24 cellular contexts compared by ENCODE assay signal in genomic region chr16:49055824-49056545, GRCh38.
DNase-seq lines count a peak whose midpoint lies in the region; ATAC-seq and TF ChIP-seq lines count a peak whose summit lies in the region.
"Had no signal": no experiment of that assay in that cellular context is flagged by ENCODE, and none has a peak within 500 bp of the region (broad histone marks: within the 10 kb centered on the region; RNA-seq: fewer than 3 reads in every experiment).

No MANE protein-coding gene starts in this region.

- H3K27ac ChIP-seq in OCI-LY7 (ENCODE audit: low read depth, low read length, poor library complexity, severe bottlenecking) (peak overlapping the region; percentile 32), mesendoderm (ENCODE audit: low read depth, low read length) (no peak overlapping the region)
- H3K27ac ChIP-seq: epithelial cell of prostate, heart left ventricle, HL-60, Peyer's patch had no signal

- H2BK120ac ChIP-seq in mesendoderm (ENCODE audit: low read depth, low read length) = no peak overlapping the region

- H3K79me1 ChIP-seq in mesendoderm (ENCODE audit: low read length) = no peaks in the 10 kb centered on the region

- no peak for ATAC-seq in HG02885 (IDR thresholded peaks at IDR 0.05; ENCODE audit: poor library complexity, unreplicated experiment)
- ATAC-seq: heart left ventricle, left colon had no signal

- WGBS in mesendoderm (ENCODE audit: extremely low coverage, insufficient coverage, low lambda C conversion rate) = no CpG with 5 or more reads among the region's 6 CpGs

- CTCF ChIA-PET in OCI-LY7 (lab: Charles Lee; ENCODE audit: unreplicated experiment) = interaction anchor here (0.6 kb wide), 1 partner anchor 104 kb away, joined by 3 read pairs; no protein-coding TSS in a partner anchor

- no peak overlapping the region for H2BK15ac ChIP-seq in mesendoderm (replicated peaks; ENCODE audit: low read depth)

- no peak overlapping the region for H3K23ac ChIP-seq in mesendoderm (ENCODE audit: low read length)

- H4K5ac ChIP-seq in mesendoderm (ENCODE audit: low read length) = no peak overlapping the region

- H3K4ac ChIP-seq in mesendoderm (ENCODE audit: low read depth, low read length) = no peak overlapping the region

- H3K4me1 ChIP-seq in OCI-LY7 (ENCODE audit: insufficient read depth, low read length, poor library complexity, severe bottlenecking) = peaks cover 25% of the 10 kb centered on the region
- H3K4me1 ChIP-seq in mesendoderm (ENCODE audit: control insufficient read depth, low read depth, low read length) = no peaks in the 10 kb centered on the region
- H3K4me1 ChIP-seq: HAP-1, Peyer's patch had no signal

- H2AFZ ChIP-seq in OCI-LY7 (ENCODE audit: low read length) = peak overlapping the region; percentile 35; the same call in 1 of the 2 replicates

- DNase-seq in GM12865 (ENCODE audit: low read depth) (peak; percentile 26), NB4 (ENCODE audit: low read depth) (peak; percentile 64), OCI-LY7 (ENCODE audit: low spot score) (peak; percentile 81), mesendoderm (peak; percentile 72), HPDE6-E6E7 (ENCODE audit: extremely low spot score) (no peak), anterior cingulate cortex (lab: John Stamatoyannopoulos, UW) (no peak)
- DNase-seq: activated CD8-positive, alpha-beta memory T cell treated with anti-CD3 and anti-CD28 coated beads for 24 hours; activated gamma-delta T cell; activated T-cell treated with anti-CD3 and anti-CD28 coated beads, Interleukin-2, amount 50 U/mL, for 1 hour; CD4-positive, alpha-beta memory T cell; GDM1; heart left ventricle; left colon; NCI-H1417 treated with DMSO at 0.1 percent for 48 hours; NCI-H226; NK-92 treated with Interleukin-12 subunit alpha and Interleukin-12 subunit beta, amount 100 ng/mL, for 24 hours; nucleus accumbens; Peyer's patch; T-helper 1 cell; trophoblast cell had no signal

- H2AK5ac ChIP-seq in mesendoderm (ENCODE audit: low read length) = no peak overlapping the region

- no peaks in the 10 kb centered on the region for H3K9me3 ChIP-seq in OCI-LY7 (ENCODE audit: low read length)
- H3K9me3 ChIP-seq: HAP-1, heart left ventricle, Peyer's patch had no signal

- no peak overlapping the region for H3K56ac ChIP-seq in mesendoderm (ENCODE audit: low read length)

- no peaks in the 10 kb centered on the region for H3K9me2 ChIP-seq in OCI-LY7 (ENCODE audit: insufficient read depth, low read length)

- H3K27me3 ChIP-seq in mesendoderm (ENCODE audit: insufficient read depth, low read length, poor library complexity) = no peaks in the 10 kb centered on the region
- H3K27me3 ChIP-seq: heart left ventricle, Peyer's patch had no signal

- TF ChIP-seq POLR2A in NB4 (IDR thresholded peaks at IDR 0.05; ENCODE audit: extremely low read depth, insufficient read length) = no peak

- no peaks in the 10 kb centered on the region for H4K20me1 ChIP-seq in OCI-LY7 (ENCODE audit: insufficient read depth, low read length)

- no peak overlapping the region for H2BK5ac ChIP-seq in mesendoderm (ENCODE audit: low read length)

- H3K36me3 ChIP-seq in OCI-LY7 (ENCODE audit: insufficient read depth, low read length) (no peaks in the 10 kb centered on the region), mesendoderm (ENCODE audit: control insufficient read depth, insufficient read depth, low read length) (no peaks in the 10 kb centered on the region)
- H3K36me3 ChIP-seq: HAP-1, heart left ventricle, Peyer's patch had no signal

- POLR2A ChIA-PET in OCI-LY7 (lab: Charles Lee) = no interaction called here

- no peak overlapping the region for H4K8ac ChIP-seq in mesendoderm (ENCODE audit: low read depth, low read length)

- BruUV-seq in OCI-LY7 (replicated peaks; lab: Mats Ljungman, UMichigan) = no TSS peak

- H3K18ac ChIP-seq in mesendoderm (ENCODE audit: low read length) = no peak overlapping the region

- no peak overlapping the region for H3K9ac ChIP-seq in mesendoderm (ENCODE audit: low read length)

- H3K4me3 ChIP-seq in GM12865 (ENCODE audit: low read depth, low read length) = no peak overlapping the region
- no peak overlapping the region for H3K4me3 ChIP-seq in NB4 (ENCODE audit: low read depth, low read length)
- peak overlapping the region; percentile 0 for H3K4me3 ChIP-seq in OCI-LY7 (ENCODE audit: low read depth, low read length, poor library complexity, severe bottlenecking)
- no peak overlapping the region for H3K4me3 ChIP-seq in mesendoderm (ENCODE audit: low read length)
- H3K4me3 ChIP-seq: HAP-1, heart left ventricle, Peyer's patch had no signal

- TF ChIP-seq CTCF in GM12865 (IDR thresholded peaks at IDR 0.05; ENCODE audit: insufficient read depth, low read depth, low read length, missing control alignments) (no peak), NB4 (IDR thresholded peaks at IDR 0.05; ENCODE audit: low read depth, low read length) (no peak), OCI-LY7 (conservative IDR thresholded peaks at IDR 0.05; ENCODE audit: low read length) (no peak)

- intact Hi-C loops in OCI-LY7 (cut with micrococcal nuclease; ENCODE audit: unreplicated experiment) = loop anchor here (5.0 kb wide), 1 partner anchor 296 kb away; no protein-coding TSS in a partner anchor

- H3K79me2 ChIP-seq in OCI-LY7 (ENCODE audit: insufficient read depth, low read depth, low read length) (no peaks in the 10 kb centered on the region), mesendoderm (ENCODE audit: control insufficient read depth, insufficient read depth, low read length) (no peaks in the 10 kb centered on the region)

- H3K4me2 ChIP-seq in OCI-LY7 (ENCODE audit: low read length) = peak overlapping the region; percentile 36
- no peak overlapping the region for H3K4me2 ChIP-seq in mesendoderm (ENCODE audit: low read length)

Comparison
In these comparisons a context has a peak if more than half of its experiments do, and no peak if none do; other contexts are left out.
1. DNase-seq: peak in GM12865 (single experiment), NB4 (single experiment), OCI-LY7 (single experiment) and mesendoderm (single experiment); none in HPDE6-E6E7 (single experiment) and anterior cingulate cortex (0 of 58).